Comparison of ENCODE assay signal across 12 cellular contexts in the genomic region with DNA sequence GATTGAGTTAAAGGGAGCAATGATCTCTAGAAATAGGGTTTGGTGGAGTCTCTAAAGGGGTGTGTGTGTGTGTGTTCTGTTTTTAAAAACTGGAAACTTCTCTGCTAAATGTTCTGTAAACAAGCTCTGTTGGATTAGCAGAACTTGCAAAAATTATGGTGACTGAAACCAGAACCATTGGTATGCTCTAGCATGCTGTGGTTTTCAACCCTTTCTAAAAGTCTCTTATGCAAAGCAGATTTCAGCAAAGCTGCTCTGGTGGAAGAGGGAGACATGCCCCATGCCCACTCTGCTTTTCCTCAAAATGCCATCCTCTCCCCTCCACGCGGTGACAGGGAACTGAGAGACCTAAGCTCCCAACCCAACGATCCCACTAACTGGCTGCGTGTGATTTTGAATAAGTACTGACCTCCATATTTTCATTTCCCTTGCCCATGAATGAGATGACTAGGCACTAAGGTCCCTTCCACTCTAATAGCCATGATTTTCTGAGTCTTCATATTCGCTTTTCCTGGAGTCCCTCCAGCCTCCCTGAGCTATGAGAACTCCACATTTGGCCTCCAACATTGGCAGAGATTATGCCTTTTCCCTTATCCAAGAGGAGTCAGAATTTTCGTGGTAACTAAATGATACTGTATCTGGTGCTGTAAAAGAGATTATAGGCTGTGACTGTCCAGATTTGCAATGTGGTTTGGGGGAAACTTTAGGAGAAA.
DNase-seq lines count a peak whose midpoint lies in the region; ATAC-seq and TF ChIP-seq lines count a peak whose summit lies in the region.
"Had no signal": no experiment of that assay in that cellular context is flagged by ENCODE, and none has a peak within 500 bp of the region (broad histone marks: within the 10 kb centered on the region; RNA-seq: fewer than 3 reads in every experiment).

No MANE protein-coding gene starts in this region.

- H3K27me3 ChIP-seq in lower lobe of right lung (ENCODE audit: low read depth): no peaks in the 10 kb centered on the region

- no peak overlapping the region for H3K27ac Mint-ChIP-seq in activated CD4-positive, alpha-beta T cell treated with anti-CD3 and anti-CD28 coated beads, Interleukin-2, amount 10 ng/mL, durations not matched to agents 7 days and 5 days
- H3K27ac Mint-ChIP-seq: stimulated activated naive B cell treated with anti-CD40 and anti-IgM and Interleukin-4, amounts not matched to agents 10 μg/mL and 1 μg/mL and 100 μg/mL, for 72 hours had no signal

- H3K4me3 Mint-ChIP-seq in activated CD4-positive, alpha-beta T cell treated with anti-CD3 and anti-CD28 coated beads, Interleukin-2, amount 10 ng/mL, durations not matched to agents 7 days and 5 days: no peak overlapping the region
- H3K4me3 Mint-ChIP-seq: stimulated activated naive B cell treated with anti-CD40 and anti-IgM and Interleukin-4, amounts not matched to agents 10 μg/mL and 1 μg/mL and 100 μg/mL, for 72 hours had no signal

- H3K4me3 ChIP-seq in lower lobe of right lung: no peak overlapping the region

- H3K27ac ChIP-seq in lower lobe of right lung: no peak overlapping the region

- no peaks in the 10 kb centered on the region for H3K9me3 Mint-ChIP-seq in activated CD4-positive, alpha-beta T cell treated with anti-CD3 and anti-CD28 coated beads, Interleukin-2, amount 10 ng/mL, durations not matched to agents 7 days and 5 days
- H3K9me3 Mint-ChIP-seq: stimulated activated naive B cell treated with anti-CD40 and anti-IgM and Interleukin-4, amounts not matched to agents 10 μg/mL and 1 μg/mL and 100 μg/mL, for 72 hours had no signal

- no peaks in the 10 kb centered on the region for H3K4me1 ChIP-seq in lower lobe of right lung

- no peaks in the 10 kb centered on the region for H3K4me1 Mint-ChIP-seq in activated CD4-positive, alpha-beta T cell treated with anti-CD3 and anti-CD28 coated beads, Interleukin-2, amount 10 ng/mL, durations not matched to agents 7 days and 5 days

- no peaks in the 10 kb centered on the region for H3K36me3 Mint-ChIP-seq in activated CD4-positive, alpha-beta T cell treated with anti-CD3 and anti-CD28 coated beads, Interleukin-2, amount 10 ng/mL, durations not matched to agents 7 days and 5 days (ENCODE audit: low read depth)
- H3K36me3 Mint-ChIP-seq: stimulated activated naive B cell treated with anti-CD40 and anti-IgM and Interleukin-4, amounts not matched to agents 10 μg/mL and 1 μg/mL and 100 μg/mL, for 72 hours had no signal

- POLR2A ChIA-PET in activated CD4-positive, alpha-beta T cell treated with anti-CD3 and anti-CD28 coated beads, Interleukin-2, amount 10 ng/mL, durations not matched to agents 7 days and 5 days (lab: Charles Lee): no interaction called here

- DNase-seq in NCI-H82 treated with DMSO at 0.1 percent for 48 hours (lab: John Stamatoyannopoulos, UW; ENCODE audit: unreplicated experiment) (peak; percentile 3), NCI-H82 (lab: John Stamatoyannopoulos, UW) (no peak), NCI-H774 (lab: John Stamatoyannopoulos, UW) (no peak), lower lobe of right lung (no peak)
- DNase-seq in activated CD4-positive, alpha-beta T cell treated with anti-CD3 and anti-CD28 coated beads, Interleukin-2, amount 10 ng/mL, durations not matched to agents 7 days and 5 days: no peak
- DNase-seq in activated naive CD4-positive, alpha-beta T cell treated with anti-CD3 and anti-CD28 coated beads, Interleukin-2, amount 50 U/mL, for 16 hours: no peak
- DNase-seq: NCI-H2081 treated with DMSO at 0.1 percent for 48 hours; SHP77; small intestine; stimulated activated naive B cell treated with anti-CD40 and anti-IgM and Interleukin-4, amounts not matched to agents 10 μg/mL and 1 μg/mL and 100 μg/mL, for 72 hours had no signal

- no peaks in the 10 kb centered on the region for H3K36me3 ChIP-seq in lower lobe of right lung

- intact Hi-C loops in lower lobe of right lung (cut with DNase I): no loop called here

- no peaks in the 10 kb centered on the region for H3K9me3 ChIP-seq in lower lobe of right lung

- CTCF ChIA-PET in activated CD4-positive, alpha-beta T cell treated with anti-CD3 and anti-CD28 coated beads, Interleukin-2, amount 10 ng/mL, durations not matched to agents 7 days and 5 days (lab: Charles Lee): interaction anchor here (0.9 kb wide), 1 partner anchor 47 kb away, joined by 3 read pairs; no protein-coding TSS in a partner anchor

- ATAC-seq in HG02678 (IDR thresholded peaks at IDR 0.05; ENCODE audit: unreplicated experiment) (peak; percentile 88), HG03521 (IDR thresholded peaks at IDR 0.05; ENCODE audit: unreplicated experiment) (peak; percentile 77), lower lobe of right lung (no peak)

- no peak for TF ChIP-seq CTCF in lower lobe of right lung (IDR thresholded peaks at IDR 0.05)

- H3K27me3 Mint-ChIP-seq in activated CD4-positive, alpha-beta T cell treated with anti-CD3 and anti-CD28 coated beads, Interleukin-2, amount 10 ng/mL, durations not matched to agents 7 days and 5 days: peaks cover 9% of the 10 kb centered on the region

Comparison
In these comparisons a context has a peak if more than half of its experiments do, and no peak if none do; other contexts are left out.
1. ATAC-seq: peak in HG02678 (single experiment) and HG03521 (single experiment); none in lower lobe of right lung (0 of 2).